26 cellular contexts compared by ENCODE assay signal in the genomic region with DNA sequence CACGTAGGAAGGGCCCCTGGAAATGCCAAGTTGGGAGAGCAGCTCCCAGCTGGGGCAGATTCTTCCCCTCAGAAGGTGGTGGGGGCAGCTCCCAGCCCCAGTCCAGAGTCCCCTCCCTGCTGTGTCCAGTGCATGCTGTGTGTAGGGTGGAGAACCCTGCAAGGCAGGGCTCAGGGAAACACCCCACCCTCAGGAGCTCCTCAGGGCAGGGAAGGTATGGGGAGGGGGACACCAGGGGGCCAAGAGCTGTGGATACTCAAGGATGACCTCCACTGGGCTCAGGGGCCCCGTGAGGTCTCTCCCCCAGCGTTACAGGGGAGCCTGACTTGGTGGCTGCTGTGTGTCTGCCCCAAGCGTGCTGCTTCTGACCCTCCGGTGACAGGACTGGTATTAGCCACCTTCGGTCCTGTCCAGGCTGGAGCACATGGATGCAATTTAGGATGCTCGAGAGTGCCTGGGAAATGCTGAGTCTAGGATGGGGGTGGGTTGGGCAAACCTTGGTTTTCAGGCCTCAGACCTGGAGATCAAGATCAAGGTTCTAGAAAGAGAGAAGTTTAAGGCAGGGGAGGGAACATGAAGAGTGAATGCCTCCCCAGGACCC. TPM values are rescaled to one million over a fixed set of nuclear protein-coding genes. Genes with fewer than 3 reads are reported as not detected.
A peak's percentile ranks its signal among the peaks of the same experiment; 100 is the strongest.
DNase-seq lines count a peak whose midpoint lies in the region; ATAC-seq, FAIRE-seq and TF ChIP-seq lines count a peak whose summit lies in the region.
"Had no signal": no experiment of that assay in that cellular context is flagged by ENCODE, and none has a peak within 500 bp of the region (broad histone marks: within the 10 kb centered on the region; RNA-seq: fewer than 3 reads in every experiment).

No MANE protein-coding gene starts in this region.

- POLR2A ChIA-PET in HepG2 (lab: Yijun Ruan, JAX), result no interaction called here
- POLR2A ChIA-PET in activated CD4-positive, alpha-beta memory T cell treated with anti-CD3 and anti-CD28 coated beads for 36 hours (lab: Charles Lee), result no interaction called here
- POLR2A ChIA-PET in CD4-positive, alpha-beta T cell (lab: Charles Lee), result no interaction called here

- H3K27me3 ChIP-seq in HepG2 (ENCODE audit: control insufficient read depth in 1 of 2, insufficient read depth in 2 of 2, low read length in 2 of 2) (peaks cover 5 to 38% of the 10 kb centered on the region in 2 experiments), right lobe of liver (no peaks in the 10 kb centered on the region), mesenchymal stem cell (ENCODE audit: control insufficient read depth in 1 of 2, insufficient read depth in 1 of 2, low read length in 2 of 2) (peaks cover 10 to 78% of the 10 kb centered on the region in 2 experiments)
- H3K27me3 ChIP-seq in CD4-positive, alpha-beta T cell (ENCODE audit: control insufficient read depth, insufficient read depth, low read length), result no peaks in the 10 kb centered on the region
- H3K27me3 ChIP-seq: MG63, SJSA1 had no signal

- no peak for TF ChIP-seq EP300 in HepG2 (IDR thresholded peaks at IDR 0.05; ENCODE audit: low read depth in 2 of 2, low read length in 2 of 2)
- no peak for TF ChIP-seq EP300 in HepG2 (CRISPR knock-in tag; IDR thresholded peaks at IDR 0.05; ENCODE audit: borderline replicate concordance)

- CTCF ChIA-PET in HepG2 (lab: Yijun Ruan, JAX; ENCODE audit: low intra/inter-chr PET ratio, low total read pairs), result no interaction called here
- CTCF ChIA-PET in activated CD4-positive, alpha-beta memory T cell treated with anti-CD3 and anti-CD28 coated beads for 36 hours (lab: Charles Lee), result no interaction called here
- CTCF ChIA-PET in CD4-positive, alpha-beta T cell (lab: Charles Lee), result no interaction called here

- H4K8ac ChIP-seq in mesenchymal stem cell (ENCODE audit: low read length), result no peak overlapping the region

- H3K4me1 Mint-ChIP-seq in activated CD4-positive, alpha-beta memory T cell treated with anti-CD3 and anti-CD28 coated beads for 36 hours (ENCODE audit: low read depth), result peaks cover 9% of the 10 kb centered on the region
- peaks cover 15% of the 10 kb centered on the region for H3K4me1 Mint-ChIP-seq in CD4-positive, alpha-beta T cell (ENCODE audit: low read depth)

- FAIRE-seq in HepG2 (lab: Jason Lieb, UNC), result no peak
- FAIRE-seq: A204.1, colon, endometrium, GM12892, K562, keratinocyte, TTC549 had no signal

- TF ChIP-seq POLR2A in HepG2 (IDR thresholded peaks at IDR 0.05; ENCODE audit: insufficient read depth in 1 of 2, low read depth in 2 of 2, low read length in 2 of 2), result no peak
- TF ChIP-seq POLR2A in right lobe of liver (IDR thresholded peaks at IDR 0.05), result no peak

- BruUV-seq in HepG2 (replicated peaks; lab: Mats Ljungman, UMichigan), result no TSS peak

- H3K27ac Mint-ChIP-seq in activated CD4-positive, alpha-beta memory T cell treated with anti-CD3 and anti-CD28 coated beads for 36 hours, result no peak overlapping the region
- H3K27ac Mint-ChIP-seq in CD4-positive, alpha-beta T cell, result no peak overlapping the region
- H3K27ac Mint-ChIP-seq: nephron progenitor cell had no signal

- no peak overlapping the region for H3K4ac ChIP-seq in mesenchymal stem cell (ENCODE audit: low read depth in 1 of 2, low read length in 2 of 2)

- no peak overlapping the region for H3K4me3 Mint-ChIP-seq in activated CD4-positive, alpha-beta memory T cell treated with anti-CD3 and anti-CD28 coated beads for 36 hours
- no peak overlapping the region for H3K4me3 Mint-ChIP-seq in CD4-positive, alpha-beta T cell
- H3K4me3 Mint-ChIP-seq: nephron progenitor cell had no signal

- peaks cover 43% of the 10 kb centered on the region for H3K4me1 ChIP-seq in HepG2 (ENCODE audit: insufficient read depth, low read length)
- H3K4me1 ChIP-seq in right lobe of liver, result no peaks in the 10 kb centered on the region
- H3K4me1 ChIP-seq in mesenchymal stem cell (ENCODE audit: control insufficient read depth, insufficient read depth, low read depth, low read length), result peaks cover 51% of the 10 kb centered on the region
- H3K4me1 ChIP-seq: breast epithelium had no signal

- H2AFZ ChIP-seq in HepG2 (ENCODE audit: low read length) (no peak overlapping the region), mesenchymal stem cell (ENCODE audit: low read depth, low read length) (no peak overlapping the region)

- H3K36me3 ChIP-seq in HepG2 (replicated peaks in 1 of 2; ENCODE audit: control insufficient read depth in 1 of 2, insufficient read depth in 2 of 2, low read length in 2 of 2) (no peaks in the 10 kb centered on the region), right lobe of liver (no peaks in the 10 kb centered on the region), mesenchymal stem cell (ENCODE audit: control insufficient read depth in 1 of 2, insufficient read depth in 2 of 2, low read depth in 1 of 2, low read length in 2 of 2) (peaks cover 2 to 3% of the 10 kb centered on the region in 2 experiments)
- H3K36me3 ChIP-seq: breast epithelium, lower lobe of right lung, MG63, SJSA1 had no signal

- H3K14ac ChIP-seq in mesenchymal stem cell (ENCODE audit: low read length in 2 of 2), result peak overlapping the region in 1 of 2 experiments; percentile 35

- 0% methylated on average over 4 of the region's 7 CpGs for WGBS in HepG2 (ENCODE audit: low lambda C conversion rate)
- 21% methylated on average over 3 of the region's 7 CpGs for WGBS in right lobe of liver (ENCODE audit: insufficient coverage, low coverage, low lambda C conversion rate, missing lambda C conversion rate)
- WGBS in mesenchymal stem cell, result 49% methylated on average over 6 of the region's 7 CpGs

- intact Hi-C loops in HepG2 (cut with micrococcal nuclease; ENCODE audit: unreplicated experiment) (loop anchor here (5.0 kb wide), 1 partner anchor 384 kb away; no protein-coding TSS in a partner anchor), right lobe of liver (cut with DNase I) (no loop called here)
- intact Hi-C loops in activated CD4-positive, alpha-beta memory T cell treated with anti-CD3 and anti-CD28 coated beads for 36 hours (cut with micrococcal nuclease), result no loop called here
- intact Hi-C loops in CD4-positive, alpha-beta T cell (cut with DNase I, micrococcal nuclease), result no loop called here

- H2BK120ac ChIP-seq in mesenchymal stem cell (ENCODE audit: low read depth, low read length), result no peak overlapping the region

- H3K4me2 ChIP-seq in HepG2 (ENCODE audit: low read depth, low read length), result peak overlapping the region; percentile 18; the same call in 1 of the 2 replicates
- H3K4me2 ChIP-seq in mesenchymal stem cell (ENCODE audit: low read length, poor library complexity, severe bottlenecking), result no peak overlapping the region

- H3K27me3 Mint-ChIP-seq in activated CD4-positive, alpha-beta memory T cell treated with anti-CD3 and anti-CD28 coated beads for 36 hours, result peaks cover 4% of the 10 kb centered on the region
- H3K27me3 Mint-ChIP-seq in CD4-positive, alpha-beta T cell, result peaks cover 8% of the 10 kb centered on the region

- no peak for DNase-seq in HepG2 (ENCODE audit: low spot score)
- DNase-seq in right lobe of liver, result no peak
- no peak for DNase-seq in mesenchymal stem cell
- DNase-seq in activated CD4-positive, alpha-beta memory T cell treated with anti-CD3 and anti-CD28 coated beads for 36 hours, result no peak
- no peak for DNase-seq in CD4-positive, alpha-beta T cell
- DNase-seq: activated naive CD4-positive, alpha-beta T cell treated with Interleukin-2 at 50 U/mL for 16 hours; activated T-cell treated with anti-CD3 and anti-CD28 coated beads, Interleukin-2, amount 50 U/mL, for 48 hours; NCI-H1417 treated with DMSO at 0.1 percent for 48 hours; NCI-H2081 treated with DMSO at 0.1 percent for 48 hours; nephron progenitor cell; stimulated activated CD4-positive, alpha-beta T cell treated with anti-CD3 and anti-CD28 coated beads, Interleukin-15, amount 100 ng/mL, for 24 hours had no signal

- H4K20me1 ChIP-seq in HepG2 (ENCODE audit: insufficient read depth, low read length), result no peaks in the 10 kb centered on the region

- H2BK15ac ChIP-seq in mesenchymal stem cell (ENCODE audit: low read depth, poor library complexity, severe bottlenecking), result peak overlapping the region; percentile 29

- in situ Hi-C loops in HepG2 (cut with HindIII; ENCODE audit: extremely low pct_ligation_motif_present, low pct_unique_long_range_greater_than_20kb), result loop anchor here (5.0 to 10.0 kb wide), 2 partner anchors 304 to 381 kb away; partner anchors contain the start of gene HORMAD2

- H3K79me1 ChIP-seq in mesenchymal stem cell (replicated peaks; ENCODE audit: low read length, poor library complexity, severe bottlenecking), result peaks cover under 1% of the 10 kb centered on the region

- H3K4me3 ChIP-seq in HepG2 (replicated peaks in 1 of 3; ENCODE audit: insufficient read depth in 1 of 3, low read depth in 2 of 3, low read length in 3 of 3) (no peak overlapping the region; a peak in 1 of 6 replicates), right lobe of liver (no peak overlapping the region), mesenchymal stem cell (ENCODE audit: insufficient read depth in 1 of 2, low read depth in 1 of 2, low read length in 2 of 2) (no peak overlapping the region)
- H3K4me3 ChIP-seq: breast epithelium, K562, lower lobe of right lung, MG63, SJSA1 had no signal

- H2BK12ac ChIP-seq in mesenchymal stem cell (ENCODE audit: low read length in 2 of 2), result no peak overlapping the region

- peak overlapping the region in 1 of 2 experiments; percentile 11 for H3K18ac ChIP-seq in mesenchymal stem cell (ENCODE audit: low read depth in 1 of 2, low read length in 2 of 2)

- H3K79me2 ChIP-seq in HepG2 (ENCODE audit: insufficient read depth, low read length), result no peaks in the 10 kb centered on the region

- H3K9ac ChIP-seq in HepG2 (ENCODE audit: insufficient read depth, low read depth, low read length), result no peak overlapping the region
- no peak overlapping the region for H3K9ac ChIP-seq in mesenchymal stem cell (ENCODE audit: low read length)

- 0 out of 3 replicates have a peak, but pooled peaks have one; percentile 6 for ATAC-seq in HepG2
- no peak for ATAC-seq in right lobe of liver
- ATAC-seq in CD4-positive, alpha-beta T cell (ENCODE audit: poor library complexity), result no peak
- ATAC-seq in GM18511 (IDR thresholded peaks at IDR 0.05; ENCODE audit: unreplicated experiment), result no peak
- no peak for ATAC-seq in GM19035 (IDR thresholded peaks at IDR 0.05; ENCODE audit: unreplicated experiment)

- H2BK5ac ChIP-seq in mesenchymal stem cell (ENCODE audit: low read depth, low read length, poor library complexity, severe bottlenecking), result no peak overlapping the region

- H2AK5ac ChIP-seq in mesenchymal stem cell (ENCODE audit: low read length, severe bottlenecking), result no peak overlapping the region

- no peak overlapping the region for H4K91ac ChIP-seq in mesenchymal stem cell (ENCODE audit: low read length)

- no peak overlapping the region for H3K27ac ChIP-seq in HepG2 (ENCODE audit: extremely low read length, insufficient read depth, low read length)
- no peak overlapping the region for H3K27ac ChIP-seq in right lobe of liver
- peak overlapping the region; percentile 91 for H3K27ac ChIP-seq in VCaP
- no peak overlapping the region for H3K27ac ChIP-seq in mesenchymal stem cell (ENCODE audit: low read length, poor library complexity, severe bottlenecking)
- no peak overlapping the region for H3K27ac ChIP-seq in CD4-positive, alpha-beta T cell (ENCODE audit: low read depth, low read length)
- H3K27ac ChIP-seq: breast epithelium, lower lobe of right lung, SJSA1 had no signal

- no peaks in the 10 kb centered on the region for H3K9me3 Mint-ChIP-seq in activated CD4-positive, alpha-beta memory T cell treated with anti-CD3 and anti-CD28 coated beads for 36 hours
- no peaks in the 10 kb centered on the region for H3K9me3 Mint-ChIP-seq in CD4-positive, alpha-beta T cell
- H3K9me3 Mint-ChIP-seq: nephron progenitor cell had no signal

- H3K9me3 ChIP-seq in HepG2 (ENCODE audit: low read length), result no peaks in the 10 kb centered on the region
- H3K9me3 ChIP-seq in right lobe of liver, result no peaks in the 10 kb centered on the region
- no peaks in the 10 kb centered on the region for H3K9me3 ChIP-seq in mesenchymal stem cell (ENCODE audit: control insufficient read depth, low read length)
- no peaks in the 10 kb centered on the region for H3K9me3 ChIP-seq in CD4-positive, alpha-beta T cell (ENCODE audit: control insufficient read depth, low read length)
- H3K9me3 ChIP-seq: breast epithelium, lower lobe of right lung, MG63, SJSA1 had no signal

- H3K23ac ChIP-seq in mesenchymal stem cell (ENCODE audit: low read length in 2 of 2), result no peak overlapping the region

- no peak for TF ChIP-seq RAD21 in HepG2 (CRISPR knock-in tag; IDR thresholded peaks at IDR 0.05)

- H3K36me3 Mint-ChIP-seq in activated CD4-positive, alpha-beta memory T cell treated with anti-CD3 and anti-CD28 coated beads for 36 hours, result no peaks in the 10 kb centered on the region
- H3K36me3 Mint-ChIP-seq in CD4-positive, alpha-beta T cell (ENCODE audit: low read depth), result peaks cover 3% of the 10 kb centered on the region

- TF ChIP-seq CTCF in HepG2 (CRISPR knock-in tag; IDR thresholded peaks at IDR 0.05) (no peak), right lobe of liver (IDR thresholded peaks at IDR 0.05) (no peak), VCaP (conservative IDR thresholded peaks at IDR 0.05) (no peak)
- no peak for TF ChIP-seq CTCF in CD4-positive, alpha-beta T cell (IDR thresholded peaks at IDR 0.05)

RNA-seq across cellular contexts. Expression of gene CABP7, which starts 16.1 kb away (rescaled TPM):
- not detected in 2 replicates for total RNA-seq in HepG2 (2016; rRNA removed; fragmentation: Illumina TruSeq; extraction: Trizol)
- not detected in 2 replicates for total RNA-seq in HepG2 (2016; cell fraction: cytosol; rRNA removed; fragmentation: Illumina TruSeq; extraction: Trizol; ENCODE audit: low read depth)
- not detected in 2 replicates for total RNA-seq in HepG2 (2016; cell fraction: insoluble cytoplasmic fraction; rRNA removed; fragmentation: Illumina TruSeq; extraction: Trizol)
- not detected in 2 replicates for total RNA-seq in HepG2 (2016; cell fraction: membrane; rRNA removed; fragmentation: Illumina TruSeq; extraction: Trizol)
- not detected in 2 replicates for total RNA-seq in HepG2 (2016; cell fraction: nucleus; rRNA removed; fragmentation: Illumina TruSeq; extraction: Trizol)
- polyA plus RNA-seq in HepG2 (2011; rRNA removed), result 0.08 TPM in 1 of 2 replicates, not detected in the other
- polyA plus RNA-seq in HepG2 (2011; cell fraction: cytosol; rRNA removed), result 0.01 TPM in 1 of 2 replicates, not detected in the other
- 0.11 and 0.12 TPM in 2 replicates for polyA plus RNA-seq in HepG2 (2011; cell fraction: nucleus; rRNA removed)
- 0.05 TPM in 2 replicates for polyA plus RNA-seq in HepG2 (2012)
- not detected in 2 replicates for polyA plus RNA-seq in HepG2 (2016; cell fraction: cytosol; fragmentation: Illumina TruSeq; extraction: Trizol; ENCODE audit: low read depth)
- not detected in 2 replicates for polyA plus RNA-seq in HepG2 (2016; cell fraction: insoluble cytoplasmic fraction; fragmentation: Illumina TruSeq; extraction: Trizol; ENCODE audit: low read depth)
- polyA plus RNA-seq in HepG2 (2016; cell fraction: membrane; fragmentation: Illumina TruSeq; extraction: Trizol; ENCODE audit: low read depth), result not detected in 2 replicates
- polyA plus RNA-seq in HepG2 (2016; cell fraction: nucleus; fragmentation: Illumina TruSeq; extraction: Trizol; ENCODE audit: insufficient read depth, low read depth), result not detected in 2 replicates
- not detected in 2 replicates for polyA minus RNA-seq in HepG2 (2011; rRNA and poly(A)+ RNA removed; ENCODE audit: low replicate concordance)
- not detected in 2 replicates for polyA minus RNA-seq in HepG2 (2011; cell fraction: cytosol; rRNA and poly(A)+ RNA removed)
- not detected in 2 replicates for polyA minus RNA-seq in HepG2 (2011; cell fraction: nucleus; rRNA and poly(A)+ RNA removed)
- total RNA-seq in right lobe of liver, result not detected
- not detected for polyA plus RNA-seq in mesenchymal stem cell (2013, experiment 1 of 2)
- polyA plus RNA-seq in mesenchymal stem cell (2013, experiment 2 of 2), result not detected
- total RNA-seq in activated CD4-positive, alpha-beta memory T cell treated with anti-CD3 and anti-CD28 coated beads for 36 hours, result under 1 TPM in 1 of 2 experiments, not detected in 1; 0.07 TPM
- under 1 TPM; 0.33 to 0.45 TPM for total RNA-seq in CD4-positive, alpha-beta T cell
- total RNA-seq: breast epithelium, K562, lower lobe of right lung, mucosa of gallbladder, SJSA1 had no signal
- polyA plus RNA-seq: K562, keratinocyte had no signal
